1 cellular context compared by ENCODE assay signal in the genomic region with DNA sequence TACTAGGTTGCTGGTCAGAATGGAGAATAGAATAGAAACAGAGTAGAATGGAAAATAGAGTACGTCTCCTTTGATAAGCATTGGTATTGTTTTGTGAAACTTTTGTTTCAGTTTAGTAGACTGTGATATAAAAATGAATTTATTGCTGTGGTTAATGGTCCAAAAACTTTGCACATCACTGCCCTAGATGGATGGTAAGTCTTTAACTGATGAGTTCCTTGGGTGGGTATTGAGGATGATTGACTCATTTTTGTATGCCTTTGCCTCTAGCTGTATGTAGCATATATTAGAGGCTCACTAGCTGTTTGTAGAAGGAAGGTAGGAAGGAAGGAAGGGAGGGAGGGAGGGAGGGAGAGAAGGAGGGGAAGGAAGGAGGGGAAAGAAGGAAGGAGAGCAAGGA.
TF ChIP-seq lines count a peak whose summit lies in the region.

No MANE protein-coding gene starts in this region.

TF ChIP-seq in HCT116, 20 proteins besides CTCF, POLR2A, EP300 and RAD21:
- TF ChIP-seq ZFX (IDR thresholded peaks at IDR 0.05) (no peak), SRF (IDR thresholded peaks at IDR 0.05; ENCODE audit: low read depth) (no peak), EZH2phosphoT487 (IDR thresholded peaks at IDR 0.05; ENCODE audit: borderline replicate concordance) (no peak), SP1 (IDR thresholded peaks at IDR 0.05; ENCODE audit: low read depth) (no peak), SIN3A (IDR thresholded peaks at IDR 0.05; ENCODE audit: low read depth) (no peak), POLR2AphosphoS5 (IDR thresholded peaks at IDR 0.05; ENCODE audit: low read depth, low read length) (no peak), CEBPB (IDR thresholded peaks at IDR 0.05; ENCODE audit: low read depth) (no peak), JUND (IDR thresholded peaks at IDR 0.05) (no peak), EZH2 (IDR thresholded peaks at IDR 0.05) (no peak), TCF7L2 (IDR thresholded peaks at IDR 0.05; ENCODE audit: borderline replicate concordance, extremely low read depth, insufficient read depth, insufficient read length) (no peak), YY1 (IDR thresholded peaks at IDR 0.05; ENCODE audit: extremely low read depth, insufficient replicate concordance, low read depth, low read length) (no peak), CBX3 (IDR thresholded peaks at IDR 0.05; ENCODE audit: low read depth) (no peak), EGR1 (IDR thresholded peaks at IDR 0.05; ENCODE audit: low read depth) (no peak), ELF1 (IDR thresholded peaks at IDR 0.05; ENCODE audit: borderline replicate concordance, low read depth) (no peak)
- TF ChIP-seq, protein P1, sequence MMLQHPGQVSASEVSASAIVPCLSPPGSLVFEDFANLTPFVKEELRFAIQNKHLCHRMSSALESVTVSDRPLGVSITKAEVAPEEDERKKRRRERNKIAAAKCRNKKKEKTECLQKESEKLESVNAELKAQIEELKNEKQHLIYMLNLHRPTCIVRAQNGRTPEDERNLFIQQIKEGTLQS (IDR thresholded peaks at IDR 0.05) = no peak
- TF ChIP-seq, protein P2, sequence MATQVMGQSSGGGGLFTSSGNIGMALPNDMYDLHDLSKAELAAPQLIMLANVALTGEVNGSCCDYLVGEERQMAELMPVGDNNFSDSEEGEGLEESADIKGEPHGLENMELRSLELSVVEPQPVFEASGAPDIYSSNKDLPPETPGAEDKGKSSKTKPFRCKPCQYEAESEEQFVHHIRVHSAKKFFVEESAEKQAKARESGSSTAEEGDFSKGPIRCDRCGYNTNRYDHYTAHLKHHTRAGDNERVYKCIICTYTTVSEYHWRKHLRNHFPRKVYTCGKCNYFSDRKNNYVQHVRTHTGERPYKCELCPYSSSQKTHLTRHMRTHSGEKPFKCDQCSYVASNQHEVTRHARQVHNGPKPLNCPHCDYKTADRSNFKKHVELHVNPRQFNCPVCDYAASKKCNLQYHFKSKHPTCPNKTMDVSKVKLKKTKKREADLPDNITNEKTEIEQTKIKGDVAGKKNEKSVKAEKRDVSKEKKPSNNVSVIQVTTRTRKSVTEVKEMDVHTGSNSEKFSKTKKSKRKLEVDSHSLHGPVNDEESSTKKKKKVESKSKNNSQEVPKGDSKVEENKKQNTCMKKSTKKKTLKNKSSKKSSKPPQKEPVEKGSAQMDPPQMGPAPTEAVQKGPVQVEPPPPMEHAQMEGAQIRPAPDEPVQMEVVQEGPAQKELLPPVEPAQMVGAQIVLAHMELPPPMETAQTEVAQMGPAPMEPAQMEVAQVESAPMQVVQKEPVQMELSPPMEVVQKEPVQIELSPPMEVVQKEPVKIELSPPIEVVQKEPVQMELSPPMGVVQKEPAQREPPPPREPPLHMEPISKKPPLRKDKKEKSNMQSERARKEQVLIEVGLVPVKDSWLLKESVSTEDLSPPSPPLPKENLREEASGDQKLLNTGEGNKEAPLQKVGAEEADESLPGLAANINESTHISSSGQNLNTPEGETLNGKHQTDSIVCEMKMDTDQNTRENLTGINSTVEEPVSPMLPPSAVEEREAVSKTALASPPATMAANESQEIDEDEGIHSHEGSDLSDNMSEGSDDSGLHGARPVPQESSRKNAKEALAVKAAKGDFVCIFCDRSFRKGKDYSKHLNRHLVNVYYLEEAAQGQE (IDR thresholded peaks at IDR 0.05; ENCODE audit: low read depth) = no peak
- TF ChIP-seq, protein P3, sequence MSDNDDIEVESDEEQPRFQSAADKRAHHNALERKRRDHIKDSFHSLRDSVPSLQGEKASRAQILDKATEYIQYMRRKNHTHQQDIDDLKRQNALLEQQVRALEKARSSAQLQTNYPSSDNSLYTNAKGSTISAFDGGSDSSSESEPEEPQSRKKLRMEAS (IDR thresholded peaks at IDR 0.05) = no peak
- TF ChIP-seq, protein P4, sequence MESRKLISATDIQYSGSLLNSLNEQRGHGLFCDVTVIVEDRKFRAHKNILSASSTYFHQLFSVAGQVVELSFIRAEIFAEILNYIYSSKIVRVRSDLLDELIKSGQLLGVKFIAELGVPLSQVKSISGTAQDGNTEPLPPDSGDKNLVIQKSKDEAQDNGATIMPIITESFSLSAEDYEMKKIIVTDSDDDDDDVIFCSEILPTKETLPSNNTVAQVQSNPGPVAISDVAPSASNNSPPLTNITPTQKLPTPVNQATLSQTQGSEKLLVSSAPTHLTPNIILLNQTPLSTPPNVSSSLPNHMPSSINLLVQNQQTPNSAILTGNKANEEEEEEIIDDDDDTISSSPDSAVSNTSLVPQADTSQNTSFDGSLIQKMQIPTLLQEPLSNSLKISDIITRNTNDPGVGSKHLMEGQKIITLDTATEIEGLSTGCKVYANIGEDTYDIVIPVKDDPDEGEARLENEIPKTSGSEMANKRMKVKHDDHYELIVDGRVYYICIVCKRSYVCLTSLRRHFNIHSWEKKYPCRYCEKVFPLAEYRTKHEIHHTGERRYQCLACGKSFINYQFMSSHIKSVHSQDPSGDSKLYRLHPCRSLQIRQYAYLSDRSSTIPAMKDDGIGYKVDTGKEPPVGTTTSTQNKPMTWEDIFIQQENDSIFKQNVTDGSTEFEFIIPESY (IDR thresholded peaks at IDR 0.05; ENCODE audit: extremely low read depth, insufficient replicate concordance, low read length) = no peak
TF ChIP-seq in HCT116: peak in this region for 0.
